Comparison of ENCODE assay signal across 8 cellular contexts in genomic region chr22:49826603-49827306, GRCh38. TPM values are rescaled to one million over a fixed set of nuclear protein-coding genes. Genes with fewer than 3 reads are reported as not detected.
DNase-seq lines count a peak whose midpoint lies in the region; ATAC-seq and TF ChIP-seq lines count a peak whose summit lies in the region.

No MANE protein-coding gene starts in this region.

- no peak for TF ChIP-seq CTCF in lung (IDR thresholded peaks at IDR 0.05; ENCODE audit: control extremely low read depth, extremely low read depth)
- no peak for TF ChIP-seq CTCF in testis (IDR thresholded peaks at IDR 0.05)

- peak overlapping the region; percentile 83 for H3K4me3 Mint-ChIP-seq in dendritic cell treated with granulocyte-macrophage colony-stimulating factor and Interleukin-4, amounts not matched to agents 40 ng/mL and 50 ng/mL, for 4 days

- H3K4me1 Mint-ChIP-seq in dendritic cell treated with granulocyte-macrophage colony-stimulating factor and Interleukin-4, amounts not matched to agents 40 ng/mL and 50 ng/mL, for 4 days (ENCODE audit: low read depth): peaks cover 65% of the 10 kb centered on the region

- ATAC-seq in SK-N-SH treated with all-trans-retinoic acid at 6 μM for 48 hours (peak; percentile 69), lung (ENCODE audit: insufficient read depth, low FRiP score) (peak; percentile 9), GM18870 (IDR thresholded peaks at IDR 0.05; ENCODE audit: unreplicated experiment) (no peak)

- no peaks in the 10 kb centered on the region for H3K27me3 Mint-ChIP-seq in dendritic cell treated with granulocyte-macrophage colony-stimulating factor and Interleukin-4, amounts not matched to agents 40 ng/mL and 50 ng/mL, for 4 days

- H3K4me3 ChIP-seq in lung (peak overlapping the region; percentile 72), testis (peak overlapping the region; percentile 82 to 85)

- H3K36me3 ChIP-seq in lung (ENCODE audit: control insufficient read depth in 2 of 2, insufficient read depth in 2 of 2, low read length in 2 of 2) (peaks cover 6 to 24% of the 10 kb centered on the region in 2 donors), testis (ENCODE audit: low read depth, missing control alignments) (no peaks in the 10 kb centered on the region)

- DNase-seq in stimulated activated CD8-positive, alpha-beta memory T cell treated with anti-CD3 and anti-CD28 coated beads, Interleukin-12 subunit alpha, Interleukin-12 subunit beta, amount 100 ng/mL, for 4 hours (ENCODE audit: low read depth): peak; percentile 16
- no peak for DNase-seq in stimulated activated CD8-positive, alpha-beta memory T cell treated with anti-CD3 and anti-CD28 coated beads, Interleukin-4, amount 100 ng/mL, for 48 hours
- DNase-seq in lung (ENCODE audit: low spot score) (no peak), testis (peak; percentile 72), DMS114 treated with DMSO at 0.1 percent for 48 hours (lab: John Stamatoyannopoulos, UW; ENCODE audit: unreplicated experiment) (no peak)

- WGBS in lung, 2 donors: 0 to 1% methylated on average over 74 to 92 of the region's 92 CpGs
- WGBS in testis, 2 donors: 0% methylated on average over 45 to 66 of the region's 92 CpGs

- peaks cover 0 to 23% of the 10 kb centered on the region in 2 donors for H3K4me1 ChIP-seq in lung (ENCODE audit: control insufficient read depth in 2 of 2, insufficient read depth in 2 of 2, low read length in 2 of 2)
- peaks cover 30% of the 10 kb centered on the region for H3K4me1 ChIP-seq in testis

- peaks cover 51% of the 10 kb centered on the region for H3K36me3 Mint-ChIP-seq in dendritic cell treated with granulocyte-macrophage colony-stimulating factor and Interleukin-4, amounts not matched to agents 40 ng/mL and 50 ng/mL, for 4 days (ENCODE audit: low read depth)

- no peaks in the 10 kb centered on the region for H3K9me3 ChIP-seq in lung (ENCODE audit: control insufficient read depth in 2 of 2, insufficient read depth in 1 of 2, low read length in 1 of 2)
- no peaks in the 10 kb centered on the region for H3K9me3 ChIP-seq in testis

- H3K27ac Mint-ChIP-seq in dendritic cell treated with granulocyte-macrophage colony-stimulating factor and Interleukin-4, amounts not matched to agents 40 ng/mL and 50 ng/mL, for 4 days: peak overlapping the region; percentile 84

- H3K27me3 ChIP-seq in lung (ENCODE audit: control insufficient read depth, insufficient read depth) (no peaks in the 10 kb centered on the region), testis (no peaks in the 10 kb centered on the region)

- H3K9me3 Mint-ChIP-seq in dendritic cell treated with granulocyte-macrophage colony-stimulating factor and Interleukin-4, amounts not matched to agents 40 ng/mL and 50 ng/mL, for 4 days: no peaks in the 10 kb centered on the region

- H3K27ac ChIP-seq in lung (ENCODE audit: low read depth in 1 of 2, low read length in 1 of 2) (peak overlapping the region; percentile 87 to 88), testis (peak overlapping the region; percentile 91 to 94)

- TF ChIP-seq POLR2A in testis (IDR thresholded peaks at IDR 0.05): no peak

- intact Hi-C loops in dendritic cell treated with granulocyte-macrophage colony-stimulating factor and Interleukin-4, amounts not matched to agents 40 ng/mL and 50 ng/mL, for 4 days (cut with micrococcal nuclease): no loop called here
- intact Hi-C loops in testis (cut with DNase I; ENCODE audit: low total_unique reads): no loop called here

TF ChIP-seq in SK-N-SH treated with all-trans-retinoic acid at 6 μM for 48 hours, 23 proteins besides CTCF, POLR2A, EP300 and RAD21:
- TF ChIP-seq GLIS3 (CRISPR knock-in tag; IDR thresholded peaks at IDR 0.05) (no peak), OSR1 (CRISPR knock-in tag; IDR thresholded peaks at IDR 0.05) (no peak), RARB (CRISPR knock-in tag; IDR thresholded peaks at IDR 0.05) (no peak), CREB5 (CRISPR knock-in tag; IDR thresholded peaks at IDR 0.05; ENCODE audit: low read depth) (no peak), TSHZ2 (CRISPR knock-in tag; IDR thresholded peaks at IDR 0.05) (no peak)

RNA-seq across cellular contexts. Expression of gene BRD1, which starts 0.9 kb away (rescaled TPM):
- total RNA-seq in lung: 10 to 100 TPM; 36.4 to 51.5 TPM
- 10 to 100 TPM; 16.6 to 19.8 TPM for polyA plus RNA-seq in lung
- total RNA-seq in testis: 100 to 1,000 TPM; 113 to 122 TPM
- 114 TPM for polyA plus RNA-seq in testis (ENCODE audit: insufficient read depth, low read depth, low replicate concordance)

RNA-seq across cellular contexts. Expression of gene ZBED4, which starts 26.9 kb away (rescaled TPM):
- 10 to 100 TPM; 10.9 to 13.2 TPM for total RNA-seq in lung
- polyA plus RNA-seq in lung: 1 to 10 TPM; 3.9 to 7.3 TPM
- total RNA-seq in testis: 10 to 100 TPM; 17.2 to 18.2 TPM
- 9.1 TPM for polyA plus RNA-seq in testis (ENCODE audit: insufficient read depth, low read depth, low replicate concordance)

Comparison
In these comparisons a context has a peak if more than half of its experiments do, and no peak if none do; other contexts are left out.
1. DNase-seq: peak in stimulated activated CD8-positive, alpha-beta memory T cell treated with anti-CD3 and anti-CD28 coated beads, Interleukin-12 subunit alpha, Interleukin-12 subunit beta, amount 100 ng/mL, for 4 hours (single experiment) and testis (single experiment); none in stimulated activated CD8-positive, alpha-beta memory T cell treated with anti-CD3 and anti-CD28 coated beads, Interleukin-4, amount 100 ng/mL, for 48 hours (single experiment), lung (single experiment) and DMS114 treated with DMSO at 0.1 percent for 48 hours (single experiment).